Comparison of ENCODE assay signal across 8 cellular contexts in the genomic region with DNA sequence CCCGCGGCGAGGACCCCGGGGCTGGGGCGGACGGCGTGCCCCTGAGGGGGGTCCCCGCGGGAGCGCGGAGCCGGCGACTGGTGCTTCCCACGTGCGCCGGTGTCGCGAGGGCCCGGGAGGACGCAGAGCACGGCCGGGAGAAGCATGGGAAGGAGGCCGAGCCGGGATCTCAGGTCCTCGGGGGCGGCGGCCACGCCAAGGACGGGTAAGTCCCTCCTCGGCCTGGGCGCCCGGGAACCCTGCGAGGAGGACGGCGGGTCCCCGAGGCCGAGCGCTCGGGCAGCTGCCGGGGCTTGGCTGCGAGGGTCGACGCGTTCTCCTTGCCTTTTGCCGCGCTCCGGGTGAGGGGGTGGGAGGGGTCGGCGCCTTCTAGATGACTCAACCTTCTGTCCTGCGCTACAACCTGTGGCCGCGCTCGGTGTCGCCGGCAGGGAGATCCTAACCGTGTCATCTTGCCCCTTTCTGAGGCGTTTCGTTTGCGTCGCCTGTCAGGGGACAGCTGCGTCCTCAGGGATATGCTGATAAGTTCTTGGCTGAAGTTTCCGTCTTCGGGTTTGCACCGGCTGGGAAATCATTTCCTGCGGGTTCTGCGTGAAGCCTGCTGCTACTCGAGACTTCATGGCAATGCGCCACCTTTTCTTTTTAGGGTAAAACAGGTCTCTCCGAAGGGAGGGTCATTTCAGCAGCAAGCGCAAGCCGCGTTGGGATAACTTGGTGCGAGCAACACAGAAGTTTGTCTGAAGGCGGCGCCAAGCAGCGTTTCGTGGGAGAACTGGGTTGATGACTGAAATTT. TPM values are rescaled to one million over a fixed set of nuclear protein-coding genes. Genes with fewer than 3 reads are reported as not detected.
DNase-seq lines count a peak whose midpoint lies in the region; ATAC-seq, FAIRE-seq and TF ChIP-seq lines count a peak whose summit lies in the region.

No MANE protein-coding gene starts in this region.

- no peaks in the 10 kb centered on the region for H3K27me3 Mint-ChIP-seq in astrocyte (ENCODE audit: low read depth, unreplicated experiment)

- H3K9me3 ChIP-seq in DOHH2 (ENCODE audit: control insufficient read depth, insufficient read depth, low read length) (peaks cover 3% of the 10 kb centered on the region; the same call in 1 of the 2 replicates), HUES64 (ENCODE audit: insufficient read depth, low read depth, low read length) (peaks cover 6% of the 10 kb centered on the region; the same call in 1 of the 2 replicates), astrocyte (ENCODE audit: insufficient read depth, low read depth, low read length) (no peaks in the 10 kb centered on the region)

- H3K9ac ChIP-seq in HUES64 (ENCODE audit: low read depth, low read length) (peak overlapping the region; percentile 68), astrocyte (ENCODE audit: low read length) (peak overlapping the region; percentile 83)

- no peaks in the 10 kb centered on the region for H3K9me2 ChIP-seq in DOHH2 (replicated peaks; ENCODE audit: control insufficient read depth, low read length)

- H3K36me3 ChIP-seq in DOHH2 (ENCODE audit: control insufficient read depth, low read length): peaks cover 58% of the 10 kb centered on the region
- 0 out of 2 replicates have a peak, but pooled peaks cover 2% of the 10 kb centered on the region for H3K36me3 ChIP-seq in HUES64 (ENCODE audit: insufficient read depth, low read length)
- no peaks in the 10 kb centered on the region for H3K36me3 ChIP-seq in astrocyte (ENCODE audit: insufficient read depth, low read length)

- H3K27ac ChIP-seq in DOHH2 (ENCODE audit: low read depth, low read length): peak overlapping the region; percentile 99
- H3K27ac ChIP-seq in HUES64 (ENCODE audit: low read depth, low read length): peak overlapping the region; percentile 60; the same call in 1 of the 2 replicates
- H3K27ac ChIP-seq in astrocyte (ENCODE audit: low read depth, low read length): peak overlapping the region; percentile 79

- H3K9me3 Mint-ChIP-seq in astrocyte (ENCODE audit: unreplicated experiment): no peaks in the 10 kb centered on the region

- peak; percentile 70 for DNase-seq in T-helper 22 cell (ENCODE audit: low read depth)
- peak; percentile 65 for DNase-seq in astrocyte (ENCODE audit: low read depth)
- peak; percentile 28 for DNase-seq in skeletal muscle cell (ENCODE audit: low read depth)
- no peak for DNase-seq in NCI-H1694 (lab: John Stamatoyannopoulos, UW)

- H3K4me1 ChIP-seq in DOHH2 (ENCODE audit: control insufficient read depth, low read length) (peaks cover 44% of the 10 kb centered on the region), HUES64 (ENCODE audit: insufficient read depth, low read length) (peaks cover 11% of the 10 kb centered on the region), astrocyte (ENCODE audit: insufficient read depth, low read length) (peaks cover 4% of the 10 kb centered on the region)

- H3K4me3 ChIP-seq in DOHH2 (ENCODE audit: low read length): peak overlapping the region; percentile 78
- peak overlapping the region; percentile 82 for H3K4me3 ChIP-seq in HUES64 (ENCODE audit: low read length)
- peak overlapping the region; percentile 94 for H3K4me3 ChIP-seq in astrocyte (ENCODE audit: insufficient read depth, low read depth, low read length)
- H3K4me3 ChIP-seq in iPS-11a (ENCODE audit: low read depth, low read length): peak overlapping the region; percentile 84
- H3K4me3 ChIP-seq in skeletal muscle cell (ENCODE audit: low read depth, low read length): peak overlapping the region; percentile 79

- peaks cover 2% of the 10 kb centered on the region for H3K36me3 Mint-ChIP-seq in astrocyte (ENCODE audit: low read depth, unreplicated experiment)

- peaks cover 63% of the 10 kb centered on the region for H3K79me2 ChIP-seq in DOHH2 (ENCODE audit: control insufficient read depth, low read length)
- H3K79me2 ChIP-seq in astrocyte (ENCODE audit: insufficient read depth, low read length): peaks cover 55% of the 10 kb centered on the region

- H3K4me1 Mint-ChIP-seq in astrocyte (ENCODE audit: low read depth, unreplicated experiment): peaks cover 6% of the 10 kb centered on the region

- FAIRE-seq in astrocyte (lab: Jason Lieb, UNC): no peak

- no peaks in the 10 kb centered on the region for H3K27me3 ChIP-seq in DOHH2 (ENCODE audit: control insufficient read depth, low read length)
- peaks cover 36% of the 10 kb centered on the region for H3K27me3 ChIP-seq in HUES64 (ENCODE audit: insufficient read depth, low read length)
- H3K27me3 ChIP-seq in astrocyte (ENCODE audit: insufficient read depth, low read length): no peaks in the 10 kb centered on the region

- no peaks in the 10 kb centered on the region for H4K20me1 ChIP-seq in DOHH2 (ENCODE audit: control insufficient read depth, insufficient read depth, low read depth, low read length)
- H4K20me1 ChIP-seq in astrocyte (ENCODE audit: insufficient read depth, low read length): peaks cover 38% of the 10 kb centered on the region

- TF ChIP-seq CTCF in DOHH2 (IDR thresholded peaks at IDR 0.05; ENCODE audit: low read depth, low read length, poor library complexity, severe bottlenecking) (peak; percentile 58), astrocyte (IDR thresholded peaks at IDR 0.05; ENCODE audit: insufficient read depth, low read depth, low read length) (peak; percentile 28)

- H3K27ac Mint-ChIP-seq in astrocyte (ENCODE audit: unreplicated experiment): peak overlapping the region; percentile 92

- ATAC-seq in GM21381 (IDR thresholded peaks at IDR 0.05; ENCODE audit: unreplicated experiment): peak; percentile 37

- H3K4me2 ChIP-seq in DOHH2 (ENCODE audit: low read length) (peak overlapping the region; percentile 97), astrocyte (ENCODE audit: low read length) (peak overlapping the region; percentile 85)

- peaks cover 29% of the 10 kb centered on the region for H3F3A ChIP-seq in DOHH2 (ENCODE audit: control insufficient read depth, insufficient read depth)

- peak overlapping the region; percentile 91 for H2AFZ ChIP-seq in astrocyte (ENCODE audit: low read depth, low read length)

- H3K4me3 Mint-ChIP-seq in astrocyte (ENCODE audit: unreplicated experiment): peak overlapping the region; percentile 99

- under 1% methylated on average over 77 of the region's 77 CpGs for WGBS in HUES64

RNA-seq across cellular contexts. Expression of a gene that starts 0.5 kb away (rescaled TPM):
- 33.2 TPM for polyA plus RNA-seq in HUES64 (2013, experiment 1 of 2)
- 28.0 TPM for polyA plus RNA-seq in HUES64 (2013, experiment 2 of 2)
- total RNA-seq in astrocyte: 76.2 and 87.2 TPM in 2 replicates

RNA-seq across cellular contexts. Expression of a gene that starts 18.8 kb away (rescaled TPM):
- 9.6 TPM for polyA plus RNA-seq in HUES64 (2013, experiment 1 of 2)
- 13.0 TPM for polyA plus RNA-seq in HUES64 (2013, experiment 2 of 2)
- 4.7 and 4.8 TPM in 2 replicates for total RNA-seq in astrocyte
